In genomic region chr1:92333668-92334067, GRCh38 we compare ENCODE assay signal across 17 cellular contexts.
"Had no signal": no experiment of that assay in that cellular context is flagged by ENCODE, and none has a peak within 500 bp of the region (broad histone marks: within the 10 kb centered on the region; RNA-seq: fewer than 3 reads in every experiment).

No MANE protein-coding gene starts in this region.

- H3K4me1 Mint-ChIP-seq: brain, memory B cell, neural crest cell had no signal

- H3K4me3 Mint-ChIP-seq: activated naive CD8-positive, alpha-beta T cell treated with anti-CD3 and anti-CD28 coated beads, Interleukin-2, amount 10 ng/mL, durations not matched to agents 7 days and 5 days; brain; memory B cell; naive B cell; neural crest cell had no signal

- DNase-seq: activated CD4-positive, CD25-positive, alpha-beta regulatory T cell treated with anti-CD3 and anti-CD28 coated beads, Interleukin-2, amount 50 U/mL, for 72 hours; activated naive CD8-positive, alpha-beta T cell treated with anti-CD3 and anti-CD28 coated beads, Interleukin-2, amount 10 ng/mL, durations not matched to agents 7 days and 5 days; caudate nucleus; foreskin fibroblast; left ventricle myocardium superior; mucosa of descending colon; naive B cell; SHP77; stimulated activated CD4-positive, alpha-beta T cell treated with anti-CD3 and anti-CD28 coated beads, Interleukin-12 subunit alpha, Interleukin-12 subunit beta, amount 100 ng/mL, for 4 hours; stimulated activated CD4-positive, alpha-beta T cell treated with anti-CD3 and anti-CD28 coated beads, Interleukin-1b, Interleukin-23, amount 100 ng/mL, for 48 hours; stimulated activated CD8-positive, alpha-beta memory T cell treated with anti-CD3 and anti-CD28 coated beads, Interleukin-4, amount 100 ng/mL, for 48 hours; stomach; T-helper 9 cell; trophoblast cell had no signal

- H3K27me3 Mint-ChIP-seq: activated naive CD8-positive, alpha-beta T cell treated with anti-CD3 and anti-CD28 coated beads, Interleukin-2, amount 10 ng/mL, durations not matched to agents 7 days and 5 days; brain; memory B cell; naive B cell had no signal

- H3K27ac Mint-ChIP-seq: activated naive CD8-positive, alpha-beta T cell treated with anti-CD3 and anti-CD28 coated beads, Interleukin-2, amount 10 ng/mL, durations not matched to agents 7 days and 5 days; brain; memory B cell; naive B cell had no signal

- ATAC-seq: left ventricle myocardium superior, mucosa of descending colon had no signal
